12 cellular contexts compared by ENCODE assay signal in the genomic region with DNA sequence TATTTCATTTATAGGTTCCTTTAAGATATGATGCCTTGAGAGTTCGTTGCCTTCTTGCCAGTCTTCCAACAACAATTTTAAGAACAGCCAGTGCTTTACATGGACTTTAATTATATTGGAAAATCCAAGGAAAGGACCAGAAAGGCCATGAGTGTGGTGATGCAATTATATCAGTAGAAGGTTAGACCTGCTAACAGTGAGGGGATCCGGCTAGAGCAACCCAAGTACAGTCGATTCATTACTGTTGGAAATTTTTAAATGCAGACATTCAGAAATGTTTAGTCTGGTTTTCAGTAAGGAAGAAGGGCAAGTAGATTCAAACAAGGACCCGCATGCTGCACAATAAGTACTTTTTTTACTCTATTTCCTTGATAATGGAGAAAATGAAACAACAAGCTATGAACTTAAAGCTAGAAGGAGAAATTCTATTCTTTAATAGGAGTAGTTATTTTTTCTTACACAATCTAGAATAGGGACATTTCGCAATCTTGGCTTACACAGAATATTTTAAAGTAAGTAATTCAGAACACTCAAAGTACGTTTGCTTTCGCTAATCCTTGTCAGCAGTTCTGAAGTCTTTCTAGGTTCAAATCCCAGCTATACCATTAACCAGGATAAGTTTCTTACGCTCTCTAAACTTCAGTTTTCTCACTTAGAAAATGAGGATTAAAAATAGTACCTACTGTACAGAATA.
DNase-seq lines count a peak whose midpoint lies in the region; ATAC-seq, FAIRE-seq and TF ChIP-seq lines count a peak whose summit lies in the region.
"Had no signal": no experiment of that assay in that cellular context is flagged by ENCODE, and none has a peak within 500 bp of the region (broad histone marks: within the 10 kb centered on the region; RNA-seq: fewer than 3 reads in every experiment).

No MANE protein-coding gene starts in this region.

- H3K4me1 ChIP-seq in keratinocyte (ENCODE audit: control insufficient read depth, extremely low read depth, insufficient read depth, low read length): peaks cover 31% of the 10 kb centered on the region
- no peaks in the 10 kb centered on the region for H3K4me1 ChIP-seq in stomach smooth muscle (ENCODE audit: control insufficient read depth, insufficient read depth, low read length)
- H3K4me1 ChIP-seq: gastrocnemius medialis, parathyroid adenoma had no signal

- H3K79me2 ChIP-seq in keratinocyte (ENCODE audit: control insufficient read depth, insufficient read depth, low read length): no peaks in the 10 kb centered on the region
- H3K79me2 ChIP-seq: parathyroid adenoma had no signal

- H2AFZ ChIP-seq in keratinocyte (ENCODE audit: control insufficient read depth, low read length): peak overlapping the region; percentile 38
- H2AFZ ChIP-seq: parathyroid adenoma had no signal

- no peak for ATAC-seq in left colon
- ATAC-seq: gastrocnemius medialis had no signal

- no peak for TF ChIP-seq CTCF in brain microvascular endothelial cell (IDR thresholded peaks at IDR 0.05; ENCODE audit: low read depth, low read length, missing control alignments)
- TF ChIP-seq CTCF in keratinocyte (optimal IDR thresholded peaks at IDR 0.05 in 1 of 3, IDR thresholded peaks at IDR 0.05 in 1 of 3, conservative IDR thresholded peaks at IDR 0.05 in 1 of 3; ENCODE audit: extremely low read depth in 1 of 3, insufficient read depth in 2 of 3, low read length in 3 of 3): no peak

- intact Hi-C loops in left colon (cut with DNase I, micrococcal nuclease): no loop called here

- no peaks in the 10 kb centered on the region for H4K20me1 ChIP-seq in keratinocyte (ENCODE audit: control insufficient read depth, extremely low read depth, insufficient read depth, low read length)

- no peak for FAIRE-seq in keratinocyte (lab: Jason Lieb, UNC)

- H3K36me3 ChIP-seq in brain microvascular endothelial cell (replicated peaks): no peaks in the 10 kb centered on the region
- H3K36me3 ChIP-seq in keratinocyte (ENCODE audit: control insufficient read depth in 2 of 2, extremely low read depth in 1 of 2, insufficient read depth in 2 of 2, low read length in 2 of 2): no peaks in the 10 kb centered on the region
- no peaks in the 10 kb centered on the region for H3K36me3 ChIP-seq in stomach smooth muscle (ENCODE audit: control insufficient read depth in 2 of 2, insufficient read depth in 2 of 2, low read length in 2 of 2)
- H3K36me3 ChIP-seq: gastrocnemius medialis had no signal

- dilution Hi-C loops in keratinocyte (cut with MboI; ENCODE audit: extremely low pct_ligation_motif_present, low sequenced_read_pairs): no loop called here

- H3K27ac ChIP-seq in brain microvascular endothelial cell: peak overlapping the region; percentile 98
- H3K27ac ChIP-seq in keratinocyte (ENCODE audit: control insufficient read depth, insufficient read depth, low read length): peak overlapping the region; percentile 65
- peak overlapping the region; percentile 3 for H3K27ac ChIP-seq in stomach smooth muscle (ENCODE audit: low read length)
- no peak overlapping the region for H3K27ac ChIP-seq in caudate nucleus (ENCODE audit: low read depth, low read length)
- H3K27ac ChIP-seq: gastrocnemius medialis, parathyroid adenoma had no signal

- H3K27me3 ChIP-seq in brain microvascular endothelial cell (replicated peaks) (no peaks in the 10 kb centered on the region), keratinocyte (ENCODE audit: control insufficient read depth, extremely low read depth, insufficient read depth, low read length) (no peaks in the 10 kb centered on the region), stomach smooth muscle (ENCODE audit: control insufficient read depth in 1 of 2, insufficient read depth in 2 of 2, low read length in 2 of 2) (no peaks in the 10 kb centered on the region)
- H3K27me3 ChIP-seq: gastrocnemius medialis had no signal

- no peaks in the 10 kb centered on the region for H3K9me3 ChIP-seq in keratinocyte (ENCODE audit: control insufficient read depth, low read depth, low read length)
- no peaks in the 10 kb centered on the region for H3K9me3 ChIP-seq in stomach smooth muscle (ENCODE audit: control insufficient read depth in 2 of 2, low read length in 2 of 2)
- H3K9me3 ChIP-seq: gastrocnemius medialis had no signal

- in situ Hi-C loops in brain microvascular endothelial cell (cut with HindIII; ENCODE audit: low pct_ligation_motif_present, low sequenced_read_pairs): no loop called here

- DNase-seq in ELR (ENCODE audit: low read depth): peak; percentile 29
- no peak for DNase-seq in brain microvascular endothelial cell
- no peak for DNase-seq in keratinocyte (ENCODE audit: low read depth, low spot score)
- no peak for DNase-seq in left colon
- DNase-seq in hepatic stellate cell (ENCODE audit: low spot score): no peak
- no peak for DNase-seq in caudate nucleus (lab: John Stamatoyannopoulos, UW)
- no peak for DNase-seq in NAMALWA (ENCODE audit: low spot score)
- DNase-seq: activated gamma-delta T cell; gastrocnemius medialis; stimulated activated CD4-positive, alpha-beta T cell treated with anti-CD3 and anti-CD28 coated beads, Interleukin-1b, Interleukin-23, amount 100 ng/mL, for 48 hours had no signal

- no peaks in the 10 kb centered on the region for H3K9me1 ChIP-seq in keratinocyte (ENCODE audit: control insufficient read depth, extremely low read depth, insufficient read depth, low read length)

- H3K4me3 ChIP-seq in brain microvascular endothelial cell (ENCODE audit: low read depth, low read length) (no peak overlapping the region), keratinocyte (ENCODE audit: control insufficient read depth in 2 of 3, extremely low read depth in 1 of 3, insufficient read depth in 2 of 3, low read depth in 1 of 3, low read length in 3 of 3) (no peak overlapping the region), stomach smooth muscle (ENCODE audit: low read length in 2 of 2) (no peak overlapping the region)
- H3K4me3 ChIP-seq: gastrocnemius medialis had no signal

- H3K9ac ChIP-seq in keratinocyte (ENCODE audit: control insufficient read depth, extremely low read depth, insufficient read depth, low read length) (no peak overlapping the region), stomach smooth muscle (ENCODE audit: low read length in 2 of 2) (no peak overlapping the region)
- H3K9ac ChIP-seq: parathyroid adenoma had no signal

- peak overlapping the region; percentile 70 for H3K4me2 ChIP-seq in keratinocyte (ENCODE audit: control insufficient read depth, extremely low read depth, insufficient read depth, low read depth, low read length)
